Comparison of ENCODE assay signal across 1 cellular context in genomic region chr4:10032625-10033024, GRCh38.
TF ChIP-seq lines count a peak whose summit lies in the region.

No MANE protein-coding gene starts in this region.

TF ChIP-seq in SK-N-SH treated with all-trans-retinoic acid at 6 μM for 48 hours, 23 proteins besides CTCF, POLR2A, EP300 and RAD21 (continued from another document):
- TF ChIP-seq, protein P1, sequence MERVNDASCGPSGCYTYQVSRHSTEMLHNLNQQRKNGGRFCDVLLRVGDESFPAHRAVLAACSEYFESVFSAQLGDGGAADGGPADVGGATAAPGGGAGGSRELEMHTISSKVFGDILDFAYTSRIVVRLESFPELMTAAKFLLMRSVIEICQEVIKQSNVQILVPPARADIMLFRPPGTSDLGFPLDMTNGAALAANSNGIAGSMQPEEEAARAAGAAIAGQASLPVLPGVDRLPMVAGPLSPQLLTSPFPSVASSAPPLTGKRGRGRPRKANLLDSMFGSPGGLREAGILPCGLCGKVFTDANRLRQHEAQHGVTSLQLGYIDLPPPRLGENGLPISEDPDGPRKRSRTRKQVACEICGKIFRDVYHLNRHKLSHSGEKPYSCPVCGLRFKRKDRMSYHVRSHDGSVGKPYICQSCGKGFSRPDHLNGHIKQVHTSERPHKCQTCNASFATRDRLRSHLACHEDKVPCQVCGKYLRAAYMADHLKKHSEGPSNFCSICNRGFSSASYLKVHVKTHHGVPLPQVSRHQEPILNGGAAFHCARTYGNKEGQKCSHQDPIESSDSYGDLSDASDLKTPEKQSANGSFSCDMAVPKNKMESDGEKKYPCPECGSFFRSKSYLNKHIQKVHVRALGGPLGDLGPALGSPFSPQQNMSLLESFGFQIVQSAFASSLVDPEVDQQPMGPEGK (CRISPR knock-in tag; IDR thresholded peaks at IDR 0.05; ENCODE audit: borderline replicate concordance), result no peak
- no peak for TF ChIP-seq SNAI2 (CRISPR knock-in tag; IDR thresholded peaks at IDR 0.05)
- no peak for TF ChIP-seq ESRRG (CRISPR knock-in tag; IDR thresholded peaks at IDR 0.05)
- no peak for TF ChIP-seq ZC3H10 (CRISPR knock-in tag; IDR thresholded peaks at IDR 0.05)
- TF ChIP-seq CSRNP3 (CRISPR knock-in tag; IDR thresholded peaks at IDR 0.05), result no peak
- TF ChIP-seq GLIS3 (CRISPR knock-in tag; IDR thresholded peaks at IDR 0.05), result no peak
- TF ChIP-seq TOX (CRISPR knock-in tag; IDR thresholded peaks at IDR 0.05; ENCODE audit: borderline replicate concordance), result no peak
- no peak for TF ChIP-seq CSDC2 (CRISPR knock-in tag; IDR thresholded peaks at IDR 0.05)
- no peak for TF ChIP-seq ZNF565 (CRISPR knock-in tag; conservative IDR thresholded peaks at IDR 0.05; ENCODE audit: low read depth)
